In genomic region chr12:70214972-70215617, GRCh38 we compare ENCODE assay signal across 27 cellular contexts. TPM values are rescaled to one million over a fixed set of nuclear protein-coding genes. Genes with fewer than 3 reads are reported as not detected.
A peak's percentile ranks its signal among the peaks of the same experiment; 100 is the strongest.
DNase-seq lines count a peak whose midpoint lies in the region; ATAC-seq, FAIRE-seq and TF ChIP-seq lines count a peak whose summit lies in the region.
"Had no signal": no experiment of that assay in that cellular context is flagged by ENCODE, and none has a peak within 500 bp of the region (broad histone marks: within the 10 kb centered on the region; RNA-seq: fewer than 3 reads in every experiment).

No MANE protein-coding gene starts in this region.

- H3K23ac ChIP-seq in neuronal stem cell (ENCODE audit: low read depth, low read length, poor library complexity), result no peak overlapping the region

- H3K14ac ChIP-seq in neuronal stem cell (ENCODE audit: low read length), result no peak overlapping the region

- no peak for TF ChIP-seq CTCF in kidney (IDR thresholded peaks at IDR 0.05; ENCODE audit: borderline replicate concordance, extremely low read depth, insufficient read depth)
- no peak for TF ChIP-seq CTCF in liver (IDR thresholded peaks at IDR 0.05; ENCODE audit: low read depth, low read length, missing input control)

- H3K4me3 ChIP-seq in kidney (ENCODE audit: low read length in 2 of 2), result no peak overlapping the region
- peak overlapping the region in 1 of 3 donors; percentile 41 for H3K4me3 ChIP-seq in liver (ENCODE audit: low read depth in 1 of 3, low read length in 3 of 3)
- no peak overlapping the region for H3K4me3 ChIP-seq in neuronal stem cell (ENCODE audit: low read length in 2 of 2)
- H3K4me3 ChIP-seq: A549; BLaER1 treated with 17β-estradiol and CSF1 and Interleukin-3, amounts not matched to agents 10 nM and 100 nM; GM12878; GM23248 had no signal

- DNase-seq in Right ventricle myocardium inferior (ENCODE audit: missing footprints) (peak; percentile 41), left ventricle myocardium superior (no peak), kidney (peak; percentile 44), neuronal stem cell (ENCODE audit: low spot score) (no peak), NCI-H1694 treated with DMSO at 0.1 percent for 48 hours (lab: John Stamatoyannopoulos, UW) (no peak), HT-29 (ENCODE audit: low spot score) (no peak)
- no peak for DNase-seq in stimulated activated CD4-positive, alpha-beta T cell treated with anti-CD3 and anti-CD28 coated beads, Interleukin-1b, Interleukin-23, amount 100 ng/mL, for 48 hours
- DNase-seq: 8988T; ACHN; AML-193; BE2C; CD4-positive, alpha-beta T cell; CD8-positive, alpha-beta memory T cell; DMS 273 treated with DMSO at 0.1 percent for 48 hours; DMS79; EL; GDM1; GM23248; H7; HCEC 1CT had no signal

- H3K4ac ChIP-seq in neuronal stem cell (ENCODE audit: low read length), result no peak overlapping the region

- H3K9ac ChIP-seq in kidney (ENCODE audit: low read length in 2 of 2) (no peak overlapping the region), liver (ENCODE audit: low read depth in 1 of 2, low read length in 2 of 2) (no peak overlapping the region), neuronal stem cell (ENCODE audit: low read depth, low read length, poor library complexity) (no peak overlapping the region)
- H3K9ac ChIP-seq: BLaER1 treated with 17β-estradiol and CSF1 and Interleukin-3, amounts not matched to agents 10 nM and 100 nM; GM23248 had no signal

- no peak overlapping the region for H3K18ac ChIP-seq in neuronal stem cell (ENCODE audit: low read length)

- H3K4me2 ChIP-seq in neuronal stem cell (ENCODE audit: insufficient read depth, low read length, poor library complexity, severe bottlenecking), result no peak overlapping the region
- H3K4me2 ChIP-seq: A549; BLaER1 treated with 17β-estradiol and CSF1 and Interleukin-3, amounts not matched to agents 10 nM and 100 nM had no signal

- intact Hi-C loops in Right ventricle myocardium inferior (cut with DNase I), result no loop called here
- intact Hi-C loops in left ventricle myocardium superior (cut with micrococcal nuclease), result no loop called here
- intact Hi-C loops in kidney (cut with DNase I), result no loop called here

- no peak overlapping the region for H2BK120ac ChIP-seq in neuronal stem cell (ENCODE audit: low read depth, low read length)

- no peaks in the 10 kb centered on the region for H3K4me1 ChIP-seq in kidney (ENCODE audit: control insufficient read depth in 1 of 2, insufficient read depth in 1 of 2, low read depth in 1 of 2, low read length in 2 of 2)
- H3K4me1 ChIP-seq in liver (ENCODE audit: control insufficient read depth in 4 of 4, insufficient read depth in 4 of 4, low read length in 3 of 4), result peaks cover 0 to 4% (median 0%) of the 10 kb centered on the region in 4 donors
- H3K4me1 ChIP-seq in neuronal stem cell (ENCODE audit: control insufficient read depth in 2 of 2, insufficient read depth in 1 of 2, low read depth in 1 of 2, low read length in 2 of 2), result no peaks in the 10 kb centered on the region
- H3K4me1 ChIP-seq: A549, BE2C had no signal

- peak overlapping the region; percentile 65 for H2AK5ac ChIP-seq in neuronal stem cell (ENCODE audit: low read depth, low read length)

- no peak overlapping the region for H4K91ac ChIP-seq in neuronal stem cell (ENCODE audit: low read depth, low read length, poor library complexity)

- H2BK12ac ChIP-seq in neuronal stem cell (ENCODE audit: low read length), result no peak overlapping the region

- H2BK5ac ChIP-seq in neuronal stem cell (ENCODE audit: low read length), result no peak overlapping the region

- no peak for FAIRE-seq in kidney (lab: Jason Lieb, UNC)
- FAIRE-seq: A549, D721Med, GM12878, GM19239, H1 had no signal

- no peak for ATAC-seq in Right ventricle myocardium inferior
- no peak for ATAC-seq in left ventricle myocardium superior
- ATAC-seq: A549, GM12878 had no signal

- H2BK15ac ChIP-seq in neuronal stem cell (ENCODE audit: low read length), result no peak overlapping the region

- H3K36me3 ChIP-seq in kidney (ENCODE audit: control insufficient read depth in 1 of 2, insufficient read depth in 2 of 2, low read length in 2 of 2) (no peaks in the 10 kb centered on the region), liver (ENCODE audit: control insufficient read depth in 4 of 4, insufficient read depth in 3 of 4, low read depth in 1 of 4, low read length in 3 of 4) (no peaks in the 10 kb centered on the region), neuronal stem cell (replicated peaks in 1 of 2; ENCODE audit: control insufficient read depth in 2 of 2, insufficient read depth in 2 of 2, low read length in 2 of 2) (peaks cover 0 to 3% of the 10 kb centered on the region in 2 donors)
- H3K36me3 ChIP-seq: BE2C had no signal

- WGBS in liver, result 56% methylated on average over 2 of the region's 2 CpGs
- WGBS in neuronal stem cell (ENCODE audit: extremely low coverage in 2 of 2, insufficient read length in 2 of 2, insufficient replicate concordance in 1 of 2), 2 donors, result no CpG with 5 or more reads among the region's 2 CpGs

- H3K9me3 ChIP-seq in kidney (ENCODE audit: control insufficient read depth in 1 of 2, low read length in 2 of 2), result peaks cover 0 to 3% of the 10 kb centered on the region in 2 donors
- peaks cover 0 to 5% (median 4%) of the 10 kb centered on the region in 4 donors for H3K9me3 ChIP-seq in liver (ENCODE audit: control insufficient read depth in 4 of 4, low read length in 3 of 4)
- peaks cover 10 to 34% of the 10 kb centered on the region in 2 donors for H3K9me3 ChIP-seq in neuronal stem cell (replicated peaks in 1 of 2; ENCODE audit: control insufficient read depth in 2 of 2, insufficient read depth in 1 of 2, low read depth in 1 of 2, low read length in 2 of 2)
- H3K9me3 ChIP-seq: BE2C had no signal

- no peak overlapping the region for H3K27ac ChIP-seq in kidney (ENCODE audit: low read depth in 2 of 2, low read length in 2 of 2)
- no peak overlapping the region for H3K27ac ChIP-seq in liver (ENCODE audit: low read depth in 1 of 2, low read length in 2 of 2)
- H3K27ac ChIP-seq in neuronal stem cell (replicated peaks; ENCODE audit: low read length), result no peak overlapping the region
- H3K27ac ChIP-seq: A549; BLaER1 treated with 17β-estradiol and CSF1 and Interleukin-3, amounts not matched to agents 10 nM and 100 nM; GM23248 had no signal

- TF ChIP-seq RAD21 in liver (IDR thresholded peaks at IDR 0.05), result no peak

- H4K8ac ChIP-seq in neuronal stem cell (ENCODE audit: low read depth, low read length), result no peak overlapping the region

- H3K27me3 ChIP-seq in liver (ENCODE audit: control insufficient read depth in 4 of 4, insufficient read depth in 4 of 4, low read length in 3 of 4), result no peaks in the 10 kb centered on the region
- no peaks in the 10 kb centered on the region for H3K27me3 ChIP-seq in neuronal stem cell (ENCODE audit: control insufficient read depth in 3 of 3, insufficient read depth in 3 of 3, low read depth in 1 of 3, low read length in 3 of 3)
- H3K27me3 ChIP-seq: BE2C; BLaER1 treated with 17β-estradiol and CSF1 and Interleukin-3, amounts not matched to agents 10 nM and 100 nM had no signal

- no peak overlapping the region for H2AFZ ChIP-seq in neuronal stem cell (ENCODE audit: low read length)
- H2AFZ ChIP-seq: GM23248 had no signal

- H3K79me1 ChIP-seq in neuronal stem cell (ENCODE audit: low read depth, low read length), result no peaks in the 10 kb centered on the region

TF ChIP-seq in liver, 16 proteins besides CTCF, POLR2A, EP300 and RAD21:
- TF ChIP-seq HNF4A (conservative IDR thresholded peaks at IDR 0.05) (peak; percentile 55 to 63), TAF1 (conservative IDR thresholded peaks at IDR 0.05) (no peak)

RNA-seq across cellular contexts. Expression of gene CNOT2, which starts 28.1 kb away (rescaled TPM):
- 36.5 TPM for total RNA-seq in Right ventricle myocardium inferior
- total RNA-seq in left ventricle myocardium superior, result 36.9 TPM
- 68.8 TPM for total RNA-seq in kidney
- 21.0 TPM for polyA plus RNA-seq in kidney (ENCODE audit: insufficient read depth, low read depth, low replicate concordance)
- 10 to 100 TPM; 58.7 to 93.4 TPM for total RNA-seq in liver
- 10 to 100 TPM; 17.5 to 39.3 TPM for polyA plus RNA-seq in liver
- 157 TPM for polyA plus RNA-seq in neuronal stem cell (2013, experiment 1 of 2)
- 168 TPM for polyA plus RNA-seq in neuronal stem cell (2013, experiment 2 of 2)
- total RNA-seq in HT-29 (2014; rRNA removed; shearing (Covaris generic)), result 67.2 and 91.4 TPM in 2 replicates

Comparison
In these comparisons a context has a peak if more than half of its experiments do, and no peak if none do; other contexts are left out.
1. DNase-seq: peak in Right ventricle myocardium inferior (single experiment) and kidney (single experiment); none in left ventricle myocardium superior (single experiment), neuronal stem cell (single experiment), stimulated activated CD4-positive, alpha-beta T cell treated with anti-CD3 and anti-CD28 coated beads, Interleukin-1b, Interleukin-23, amount 100 ng/mL, for 48 hours (single experiment), NCI-H1694 treated with DMSO at 0.1 percent for 48 hours (single experiment) and HT-29 (single experiment).